Comparison of ENCODE assay signal across 8 cellular contexts in genomic region chr19:57813919-57814504, GRCh38. TPM values are rescaled to one million over a fixed set of nuclear protein-coding genes. Genes with fewer than 3 reads are reported as not detected.
DNase-seq lines count a peak whose midpoint lies in the region; ATAC-seq, FAIRE-seq and TF ChIP-seq lines count a peak whose summit lies in the region.

No MANE protein-coding gene starts in this region.

- H3K36me3 ChIP-seq in bronchial epithelial cell (ENCODE audit: control insufficient read depth, insufficient read depth, low read length) (peaks cover 4% of the 10 kb centered on the region), mesendoderm (ENCODE audit: control insufficient read depth, insufficient read depth, low read length) (peaks cover 1% of the 10 kb centered on the region)

- H3K4ac ChIP-seq in mesendoderm (ENCODE audit: low read depth, low read length): peak overlapping the region; percentile 28

- peaks cover 52% of the 10 kb centered on the region for H3K4me1 Mint-ChIP-seq in stimulated activated naive CD8-positive, alpha-beta T cell treated with anti-CD3 and anti-CD28 coated beads, Interleukin-15, Interleukin-2, amounts not matched to agents 100 ng/mL and 50 ng/mL, for 24 hours (ENCODE audit: low read depth)

- no peak overlapping the region for H2BK15ac ChIP-seq in mesendoderm (replicated peaks; ENCODE audit: low read depth)

- ATAC-seq in stimulated activated naive CD8-positive, alpha-beta T cell treated with anti-CD3 and anti-CD28 coated beads, Interleukin-15, Interleukin-2, amounts not matched to agents 100 U/mL and 50 U/mL, for 24 hours: no peak
- ATAC-seq in HG02678 (IDR thresholded peaks at IDR 0.05; ENCODE audit: unreplicated experiment) (no peak), HG02870 (IDR thresholded peaks at IDR 0.05; ENCODE audit: unreplicated experiment) (no peak), HG03097 (IDR thresholded peaks at IDR 0.05; ENCODE audit: low FRiP score, unreplicated experiment) (no peak)

- no peak overlapping the region for H4K8ac ChIP-seq in mesendoderm (ENCODE audit: low read depth, low read length)

- H3K4me3 Mint-ChIP-seq in stimulated activated naive CD8-positive, alpha-beta T cell treated with anti-CD3 and anti-CD28 coated beads, Interleukin-15, Interleukin-2, amounts not matched to agents 100 ng/mL and 50 ng/mL, for 24 hours: peak overlapping the region; percentile 92

- H3K79me1 ChIP-seq in mesendoderm (ENCODE audit: low read length): peaks cover 7% of the 10 kb centered on the region

- no CpG with 5 or more reads among the region's 13 CpGs for WGBS in mesendoderm (ENCODE audit: extremely low coverage, insufficient coverage, low lambda C conversion rate)

- H3K4me1 ChIP-seq in mesendoderm (ENCODE audit: control insufficient read depth, low read depth, low read length): peaks cover 3% of the 10 kb centered on the region

- peak overlapping the region; percentile 98 for H3K56ac ChIP-seq in mesendoderm (ENCODE audit: low read length)

- TF ChIP-seq CTCF in bronchial epithelial cell (IDR thresholded peaks at IDR 0.05; ENCODE audit: insufficient read depth, low read length, severe bottlenecking): no peak

- peak overlapping the region; percentile 60 for H3K4me2 ChIP-seq in mesendoderm (ENCODE audit: low read length)

- H2AK5ac ChIP-seq in mesendoderm (ENCODE audit: low read length): no peak overlapping the region

- no peak for FAIRE-seq in bronchial epithelial cell (lab: Jason Lieb, UNC)

- H3K9ac ChIP-seq in mesendoderm (ENCODE audit: low read length): peak overlapping the region; percentile 94

- H3K9me3 Mint-ChIP-seq in stimulated activated naive CD8-positive, alpha-beta T cell treated with anti-CD3 and anti-CD28 coated beads, Interleukin-15, Interleukin-2, amounts not matched to agents 100 ng/mL and 50 ng/mL, for 24 hours: no peaks in the 10 kb centered on the region

- H3K23ac ChIP-seq in mesendoderm (ENCODE audit: low read length): no peak overlapping the region

- H3K27me3 Mint-ChIP-seq in stimulated activated naive CD8-positive, alpha-beta T cell treated with anti-CD3 and anti-CD28 coated beads, Interleukin-15, Interleukin-2, amounts not matched to agents 100 ng/mL and 50 ng/mL, for 24 hours: no peaks in the 10 kb centered on the region

- H3K36me3 Mint-ChIP-seq in stimulated activated naive CD8-positive, alpha-beta T cell treated with anti-CD3 and anti-CD28 coated beads, Interleukin-15, Interleukin-2, amounts not matched to agents 100 ng/mL and 50 ng/mL, for 24 hours (ENCODE audit: low read depth): peaks cover 34% of the 10 kb centered on the region

- peak overlapping the region; percentile 35 for H3K18ac ChIP-seq in mesendoderm (ENCODE audit: low read length)

- no peak overlapping the region for H3K27ac ChIP-seq in mesendoderm (ENCODE audit: low read depth, low read length)

- H3K27me3 ChIP-seq in bronchial epithelial cell (ENCODE audit: control insufficient read depth, insufficient read depth, low read length) (no peaks in the 10 kb centered on the region), mesendoderm (ENCODE audit: insufficient read depth, low read length, poor library complexity) (no peaks in the 10 kb centered on the region)

- peaks cover 28% of the 10 kb centered on the region for H3K79me2 ChIP-seq in mesendoderm (ENCODE audit: control insufficient read depth, insufficient read depth, low read length)

- H2BK120ac ChIP-seq in mesendoderm (ENCODE audit: low read depth, low read length): no peak overlapping the region

- DNase-seq in stimulated activated naive CD8-positive, alpha-beta T cell treated with anti-CD3 and anti-CD28 coated beads, Interleukin-15, Interleukin-2, amounts not matched to agents 100 U/mL and 50 U/mL, for 24 hours: no peak
- DNase-seq in bronchial epithelial cell (ENCODE audit: low read depth) (peak; percentile 31), mesendoderm (peak; percentile 65), GDM1 (lab: John Stamatoyannopoulos, UW) (no peak)

- H3K4me3 ChIP-seq in bronchial epithelial cell (ENCODE audit: low read depth, low read length) (peak overlapping the region; percentile 90), mesendoderm (ENCODE audit: low read length) (peak overlapping the region; percentile 87)

- peak overlapping the region; percentile 87 for H3K27ac Mint-ChIP-seq in stimulated activated naive CD8-positive, alpha-beta T cell treated with anti-CD3 and anti-CD28 coated beads, Interleukin-15, Interleukin-2, amounts not matched to agents 100 ng/mL and 50 ng/mL, for 24 hours

- H4K5ac ChIP-seq in mesendoderm (ENCODE audit: low read length): no peak overlapping the region

- H2BK5ac ChIP-seq in mesendoderm (ENCODE audit: low read length): peak overlapping the region; percentile 86

RNA-seq across cellular contexts. Expression of gene ZNF552, which starts 0.7 kb away (rescaled TPM):
- 7.0 and 8.2 TPM in 2 replicates for total RNA-seq in bronchial epithelial cell
- 7.8 TPM for polyA plus RNA-seq in mesendoderm (2013, experiment 1 of 2)
- polyA plus RNA-seq in mesendoderm (2013, experiment 2 of 2): 8.2 TPM

RNA-seq across cellular contexts. Expression of gene ZNF587B, which starts 16.1 kb away (rescaled TPM):
- 19.8 and 36.1 TPM in 2 replicates for total RNA-seq in bronchial epithelial cell
- polyA plus RNA-seq in mesendoderm (2013, experiment 1 of 2): 22.6 TPM
- polyA plus RNA-seq in mesendoderm (2013, experiment 2 of 2): 21.8 TPM

RNA-seq across cellular contexts. Expression of gene ZNF587, which starts 35.6 kb away (rescaled TPM):
- 11.8 and 19.5 TPM in 2 replicates for total RNA-seq in bronchial epithelial cell
- polyA plus RNA-seq in mesendoderm (2013, experiment 1 of 2): 15.6 TPM
- polyA plus RNA-seq in mesendoderm (2013, experiment 2 of 2): 15.9 TPM

RNA-seq across cellular contexts. Expression of gene ZNF586, which starts 44.5 kb away (rescaled TPM):
- total RNA-seq in bronchial epithelial cell: 11.6 and 16.1 TPM in 2 replicates
- polyA plus RNA-seq in mesendoderm (2013, experiment 1 of 2): 8.3 TPM
- polyA plus RNA-seq in mesendoderm (2013, experiment 2 of 2): 8.8 TPM

Comparison
In these comparisons a context has a peak if more than half of its experiments do, and no peak if none do; other contexts are left out.
1. DNase-seq: peak in bronchial epithelial cell (single experiment) and mesendoderm (single experiment); none in stimulated activated naive CD8-positive, alpha-beta T cell treated with anti-CD3 and anti-CD28 coated beads, Interleukin-15, Interleukin-2, amounts not matched to agents 100 U/mL and 50 U/mL, for 24 hours (single experiment) and GDM1 (single experiment).